ENCODE assay signal across 10 cellular contexts in the genomic region with DNA sequence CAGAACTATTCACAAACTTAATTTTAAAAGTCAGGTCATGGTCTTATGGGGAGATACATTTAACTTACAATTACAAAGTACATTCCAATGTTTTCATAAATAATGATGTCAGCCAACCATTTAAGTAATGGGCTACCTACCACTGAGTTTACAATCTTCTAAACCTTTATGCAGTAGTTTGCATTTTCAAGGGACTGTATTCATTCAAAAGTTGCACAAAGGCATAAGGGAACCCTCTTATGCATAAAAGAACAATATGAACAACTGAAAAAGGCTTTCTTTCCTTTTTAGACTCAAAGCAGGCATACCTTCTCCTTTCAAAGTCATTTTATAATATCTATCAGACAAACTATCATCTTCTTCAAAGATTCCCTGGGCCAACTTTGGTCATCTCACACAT.
"Had no signal": no experiment of that assay in that cellular context is flagged by ENCODE, and none has a peak within 500 bp of the region (broad histone marks: within the 10 kb centered on the region; RNA-seq: fewer than 3 reads in every experiment).

No MANE protein-coding gene starts in this region.

- H3K9ac ChIP-seq: GM23248, KMS-11 had no signal

- ATAC-seq: HCT116 had no signal

- H3K27ac ChIP-seq: GM23248, HL-60, KMS-11 had no signal

- DNase-seq: GM23248, GOT3, H7, IMR-90, Karpas-422, KBM-7 had no signal

- H3K4me3 ChIP-seq: GM23248, HAP-1 had no signal

- H3K36me3 ChIP-seq: HAP-1 had no signal

- H2AFZ ChIP-seq: GM23248 had no signal

- H3K4me2 ChIP-seq: KMS-11 had no signal
